ENCODE assay signal across 19 cellular contexts in the genomic region with DNA sequence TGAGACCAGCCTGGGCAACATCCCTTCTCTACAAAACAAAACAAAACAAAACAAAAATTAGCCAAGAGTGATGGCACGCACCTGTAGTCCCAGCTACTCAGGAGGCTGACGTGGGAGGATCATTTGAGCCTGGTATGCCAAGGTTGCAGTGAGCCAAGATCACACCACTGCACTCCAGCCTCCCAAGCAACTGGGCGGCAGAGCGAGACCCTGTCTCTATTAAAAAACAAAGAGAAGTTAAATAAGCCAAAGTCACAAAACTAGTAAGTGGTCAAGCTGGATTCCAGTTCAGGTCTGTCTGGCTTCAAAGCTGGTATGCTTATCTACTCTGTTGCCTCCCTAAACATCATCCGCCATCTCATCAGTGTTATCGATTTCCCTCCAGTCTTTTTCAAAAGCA.
"Had no signal": no experiment of that assay in that cellular context is flagged by ENCODE, and none has a peak within 500 bp of the region (broad histone marks: within the 10 kb centered on the region; RNA-seq: fewer than 3 reads in every experiment).

No MANE protein-coding gene starts in this region.

- ATAC-seq: activated CD8-positive, alpha-beta T cell treated with anti-CD3 and anti-CD28 coated beads for 36 hours; activated naive CD4-positive, alpha-beta T cell treated with anti-CD3 and anti-CD28 coated beads, Interleukin-2, amount 50 U/mL, for 72 hours; activated T-cell treated with anti-CD3 and anti-CD28 coated beads, Interleukin-2, amount 50 U/mL, for 4 hours; gastrocnemius medialis; heart left ventricle; left ventricle myocardium superior; naive thymus-derived CD8-positive, alpha-beta T cell had no signal

- H3K9me3 ChIP-seq: adrenal gland, gastrocnemius medialis, heart left ventricle, mucosa of descending colon, neutrophil, spleen, thyroid gland, uterus had no signal

- H3K4me1 ChIP-seq: parathyroid adenoma, thyroid gland had no signal

- H2AFZ ChIP-seq: parathyroid adenoma had no signal

- H3K79me2 ChIP-seq: parathyroid adenoma had no signal

- H3K27me3 ChIP-seq: adrenal gland, gastrocnemius medialis, heart left ventricle, neutrophil, spleen, thyroid gland, uterus had no signal

- H3K27ac ChIP-seq: adrenal gland, gastrocnemius medialis, heart left ventricle, neutrophil, parathyroid adenoma, thyroid gland, uterus had no signal

- H3K9me3 Mint-ChIP-seq: activated CD8-positive, alpha-beta T cell treated with anti-CD3 and anti-CD28 coated beads for 36 hours; activated T-cell treated with anti-CD3 and anti-CD28 coated beads, Interleukin-2, amount 50 U/mL, for 4 hours; dendritic cell treated with granulocyte-macrophage colony-stimulating factor and Interleukin-4, amounts not matched to agents 40 ng/mL and 50 ng/mL, for 4 days; naive thymus-derived CD8-positive, alpha-beta T cell had no signal

- H3K4me3 ChIP-seq: adrenal gland, gastrocnemius medialis, heart left ventricle, mucosa of descending colon, spleen, thyroid gland, uterus had no signal

- H3K27me3 Mint-ChIP-seq: activated CD8-positive, alpha-beta T cell treated with anti-CD3 and anti-CD28 coated beads for 36 hours; dendritic cell treated with granulocyte-macrophage colony-stimulating factor and Interleukin-4, amounts not matched to agents 40 ng/mL and 50 ng/mL, for 4 days; naive thymus-derived CD8-positive, alpha-beta T cell had no signal

- DNase-seq: activated CD4-positive, alpha-beta T cell treated with anti-CD3 and anti-CD28 coated beads for 48 hours; activated CD8-positive, alpha-beta T cell treated with anti-CD3 and anti-CD28 coated beads for 36 hours; activated effector memory CD4-positive, alpha-beta T cell treated with anti-CD3 and anti-CD28 coated beads, Interleukin-2, amount 50 U/mL, for 16 hours; activated T-cell treated with anti-CD3 and anti-CD28 coated beads, Interleukin-2, amount 50 U/mL, for 4 hours; adrenal gland; effector CD8-positive, alpha-beta T cell; gastrocnemius medialis; heart left ventricle; left ventricle myocardium superior; mucosa of descending colon; naive thymus-derived CD8-positive, alpha-beta T cell; spleen; stimulated activated naive CD4-positive, alpha-beta T cell treated with Interleukin-2 at 50 U/mL for 16 hours; thyroid gland; uterus had no signal

- H3K27ac Mint-ChIP-seq: activated CD8-positive, alpha-beta T cell treated with anti-CD3 and anti-CD28 coated beads for 36 hours; dendritic cell treated with granulocyte-macrophage colony-stimulating factor and Interleukin-4, amounts not matched to agents 40 ng/mL and 50 ng/mL, for 4 days had no signal

- H3K36me3 ChIP-seq: adrenal gland, gastrocnemius medialis, neutrophil, thyroid gland, uterus had no signal

- H3K4me3 Mint-ChIP-seq: activated CD8-positive, alpha-beta T cell treated with anti-CD3 and anti-CD28 coated beads for 36 hours; activated T-cell treated with anti-CD3 and anti-CD28 coated beads, Interleukin-2, amount 50 U/mL, for 4 hours; dendritic cell treated with granulocyte-macrophage colony-stimulating factor and Interleukin-4, amounts not matched to agents 40 ng/mL and 50 ng/mL, for 4 days; naive thymus-derived CD8-positive, alpha-beta T cell had no signal
